15 cellular contexts compared by ENCODE assay signal in the genomic region with DNA sequence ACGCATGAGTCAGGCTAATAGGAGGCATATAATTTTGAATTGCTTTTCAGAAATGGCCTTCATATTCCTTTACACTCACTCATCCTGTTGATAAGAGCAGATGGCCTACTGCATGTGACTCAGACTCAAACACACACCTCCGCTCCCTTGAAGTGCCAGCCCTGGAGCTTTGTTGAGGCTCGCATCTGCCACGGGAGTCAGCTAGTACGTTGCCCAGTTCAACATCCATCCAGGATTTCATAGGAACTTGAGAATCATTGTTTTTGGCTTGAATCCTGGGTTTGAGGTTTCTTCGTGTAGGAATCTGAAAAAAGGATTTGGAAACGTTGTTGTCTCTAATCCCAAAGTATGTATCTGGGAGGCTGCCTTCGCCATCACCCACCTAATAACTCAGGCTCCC.
DNase-seq lines count a peak whose midpoint lies in the region; ATAC-seq and TF ChIP-seq lines count a peak whose summit lies in the region.
"Had no signal": no experiment of that assay in that cellular context is flagged by ENCODE, and none has a peak within 500 bp of the region (broad histone marks: within the 10 kb centered on the region; RNA-seq: fewer than 3 reads in every experiment).

No MANE protein-coding gene starts in this region.

- H3K36me3 ChIP-seq in uterus, result no peaks in the 10 kb centered on the region
- H3K36me3 ChIP-seq: cardiac muscle cell had no signal

- H3K4me3 ChIP-seq in fibroblast of mammary gland (ENCODE audit: control insufficient read depth, low read depth, low read length) (no peak overlapping the region), uterus (no peak overlapping the region)
- H3K4me3 ChIP-seq: cardiac muscle cell had no signal

- no peak overlapping the region for H3K27ac ChIP-seq in uterus
- H3K27ac ChIP-seq: cardiac muscle cell had no signal

- H3K9me3 ChIP-seq in uterus, result no peaks in the 10 kb centered on the region
- H3K9me3 ChIP-seq in T-helper 17 cell (ENCODE audit: control insufficient read depth, low read length, poor library complexity, severe bottlenecking), result peaks cover 3% of the 10 kb centered on the region

- no peaks in the 10 kb centered on the region for H3K4me1 ChIP-seq in uterus

- intact Hi-C loops in sciatic nerve (cut with DNase I) (no loop called here), uterus (cut with DNase I; ENCODE audit: low total_unique reads) (no loop called here)

- H3K27me3 ChIP-seq in uterus, result no peaks in the 10 kb centered on the region
- H3K27me3 ChIP-seq: cardiac muscle cell had no signal

- H3K27ac Mint-ChIP-seq in T-helper 17 cell, result no peak overlapping the region
- H3K27ac Mint-ChIP-seq: CD4-positive, alpha-beta memory T cell had no signal

- H3K27me3 Mint-ChIP-seq in T-helper 17 cell, result peaks cover 17% of the 10 kb centered on the region

- TF ChIP-seq POLR2A in uterus (IDR thresholded peaks at IDR 0.05), result no peak

- no peak for TF ChIP-seq CTCF in fibroblast of mammary gland (conservative IDR thresholded peaks at IDR 0.05; ENCODE audit: control insufficient read depth, insufficient read depth, low read depth, low read length)
- TF ChIP-seq CTCF in uterus (IDR thresholded peaks at IDR 0.05), result no peak

- in situ Hi-C loops in KBM-7 (cut with MboI; ENCODE audit: low pct_unique_long_range_greater_than_20kb, low sequenced_read_pairs), result no loop called here

- DNase-seq in HPDE6-E6E7 (ENCODE audit: extremely low spot score) (peak; percentile 98), T1000 (lab: John Stamatoyannopoulos, UW) (peak; percentile 7), fibroblast of mammary gland (ENCODE audit: low read depth) (peak; percentile 12), sciatic nerve (ENCODE audit: low spot score) (no peak), medulla oblongata (ENCODE audit: extremely low spot score) (no peak), KBM-7 (no peak), uterus (no peak), T-helper 17 cell (no peak)
- DNase-seq: activated T-cell treated with anti-CD3 and anti-CD28 coated beads, Interleukin-2, amount 50 U/mL, for 1 hour; CD4-positive, alpha-beta memory T cell; kidney glomerular epithelial cell; NCI-H82 had no signal

- H3K36me3 Mint-ChIP-seq in T-helper 17 cell (ENCODE audit: low read depth), result peaks cover 2% of the 10 kb centered on the region
- H3K36me3 Mint-ChIP-seq: CD4-positive, alpha-beta memory T cell had no signal

- H3K4me1 Mint-ChIP-seq in T-helper 17 cell, result no peaks in the 10 kb centered on the region
- H3K4me1 Mint-ChIP-seq: CD4-positive, alpha-beta memory T cell had no signal

- H3K4me3 Mint-ChIP-seq in T-helper 17 cell, result no peak overlapping the region
- H3K4me3 Mint-ChIP-seq: CD4-positive, alpha-beta memory T cell; nephron had no signal

- ATAC-seq in sciatic nerve, result peak; percentile 56
- no peak for ATAC-seq in T-helper 17 cell
- ATAC-seq: activated CD4-positive, CD25-positive, alpha-beta regulatory T cell treated with anti-CD3 and anti-CD28 coated beads, Interleukin-2, amount 50 U/mL, for 24 hours had no signal

Comparison
In these comparisons a context has a peak if more than half of its experiments do, and no peak if none do; other contexts are left out.
1. DNase-seq: peak in HPDE6-E6E7 (single experiment), T1000 (single experiment) and fibroblast of mammary gland (single experiment); none in sciatic nerve (single experiment), medulla oblongata (single experiment), KBM-7 (single experiment), uterus (0 of 2) and T-helper 17 cell (0 of 3).